ENCODE assay signal across 20 cellular contexts in the genomic region with DNA sequence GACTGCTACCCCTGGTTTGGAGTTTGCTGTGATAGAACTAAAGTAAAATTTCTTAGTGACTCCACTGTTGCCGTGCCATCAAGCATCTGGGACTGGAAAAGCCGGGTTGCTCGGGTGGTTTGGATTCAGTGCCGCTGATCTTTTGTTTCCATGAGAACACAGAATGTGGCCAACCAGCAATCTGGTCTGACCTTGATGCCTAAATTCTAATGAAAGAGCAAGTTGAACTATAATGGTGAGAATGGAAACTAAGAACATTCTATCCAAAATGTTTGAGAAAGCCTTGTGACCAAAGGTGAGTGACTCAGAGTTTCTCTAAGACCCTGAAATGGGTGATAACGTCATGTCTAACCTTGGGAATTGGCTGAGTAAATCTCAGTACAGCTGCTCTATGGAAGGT. TPM values are rescaled to one million over a fixed set of nuclear protein-coding genes. Genes with fewer than 3 reads are reported as not detected.
DNase-seq lines count a peak whose midpoint lies in the region; ATAC-seq and TF ChIP-seq lines count a peak whose summit lies in the region.
"Had no signal": no experiment of that assay in that cellular context is flagged by ENCODE, and none has a peak within 500 bp of the region (broad histone marks: within the 10 kb centered on the region; RNA-seq: fewer than 3 reads in every experiment).

No MANE protein-coding gene starts in this region.

- H3K4me2 ChIP-seq in SU-DHL-6 (ENCODE audit: low read depth, low read length, poor library complexity, severe bottlenecking): peak overlapping the region; percentile 32
- H3K4me2 ChIP-seq in trophoblast cell (ENCODE audit: low read length): no peak overlapping the region
- H3K4me2 ChIP-seq: KMS-11, PC-9 had no signal

- H2BK120ac ChIP-seq in trophoblast cell (ENCODE audit: insufficient read depth, low read length, poor library complexity): no peak overlapping the region

- H2AK5ac ChIP-seq in trophoblast cell (ENCODE audit: low read length): no peak overlapping the region

- H2BK5ac ChIP-seq in trophoblast cell (ENCODE audit: low read depth, low read length, poor library complexity): no peak overlapping the region

- no peak overlapping the region for H3K18ac ChIP-seq in trophoblast cell (ENCODE audit: low read length)

- peak; percentile 39 for DNase-seq in activated CD8-positive, alpha-beta memory T cell treated with anti-CD3 and anti-CD28 coated beads, Interleukin-2, amount 50 U/mL, for 48 hours
- no peak for DNase-seq in activated CD8-positive, alpha-beta memory T cell treated with anti-CD3 and anti-CD28 coated beads, Interleukin-2, amount 10 ng/mL, durations not matched to agents 7 days and 5 days
- DNase-seq in choroid plexus epithelial cell (ENCODE audit: low read depth): peak; percentile 61
- peak; percentile 41 to 77 for DNase-seq in trophoblast cell
- DNase-seq in foreskin fibroblast: no peak
- DNase-seq in GF-D8 (lab: John Stamatoyannopoulos, UW): no peak
- DNase-seq: 8988T; CD8-positive, alpha-beta T cell; DMS79; H7; NCI-H1092; NCI-H146; NCI-H2081 treated with DMSO at 0.1 percent for 48 hours; NCI-H510A treated with DMSO at 0.1 percent for 48 hours; NCI-H82; PC-9 had no signal

- no peak overlapping the region for H3K4me3 Mint-ChIP-seq in activated CD8-positive, alpha-beta memory T cell treated with anti-CD3 and anti-CD28 coated beads, Interleukin-2, amount 10 ng/mL, durations not matched to agents 7 days and 5 days
- H3K4me3 Mint-ChIP-seq: CD8-positive, alpha-beta T cell had no signal

- no peaks in the 10 kb centered on the region for H3K79me1 ChIP-seq in trophoblast cell (ENCODE audit: low read length)

- peaks cover 13% of the 10 kb centered on the region for H3K27me3 Mint-ChIP-seq in activated CD8-positive, alpha-beta memory T cell treated with anti-CD3 and anti-CD28 coated beads, Interleukin-2, amount 10 ng/mL, durations not matched to agents 7 days and 5 days

- H3K4me1 Mint-ChIP-seq in activated CD8-positive, alpha-beta memory T cell treated with anti-CD3 and anti-CD28 coated beads, Interleukin-2, amount 10 ng/mL, durations not matched to agents 7 days and 5 days: peaks cover 42% of the 10 kb centered on the region

- no CpG with 5 or more reads among the region's 5 CpGs for WGBS in trophoblast cell (ENCODE audit: extremely low coverage, insufficient coverage, insufficient read length)

- no peak overlapping the region for H3K23ac ChIP-seq in trophoblast cell (ENCODE audit: low read length)

- no peaks in the 10 kb centered on the region for H3K79me2 ChIP-seq in SU-DHL-6 (ENCODE audit: insufficient read depth, low read length)
- H3K79me2 ChIP-seq in trophoblast cell (ENCODE audit: control insufficient read depth, insufficient read depth, low read length, poor library complexity): no peaks in the 10 kb centered on the region

- H2AFZ ChIP-seq in SU-DHL-6 (ENCODE audit: low read depth, low read length, severe bottlenecking) (no peak overlapping the region), trophoblast cell (ENCODE audit: insufficient read depth, low read length, poor library complexity) (no peak overlapping the region)
- H2AFZ ChIP-seq: PC-9 had no signal

- no peak overlapping the region for H3K4ac ChIP-seq in trophoblast cell (ENCODE audit: low read depth, low read length)

- H2BK12ac ChIP-seq in trophoblast cell (ENCODE audit: low read length): no peak overlapping the region

- CTCF ChIA-PET in activated CD8-positive, alpha-beta memory T cell treated with anti-CD3 and anti-CD28 coated beads, Interleukin-2, amount 10 ng/mL, durations not matched to agents 7 days and 5 days (lab: Charles Lee): interaction anchor here (1.4 kb wide), 1 partner anchor 11 kb away, joined by 5 read pairs; no protein-coding TSS in a partner anchor

- H3K27ac ChIP-seq in SU-DHL-6 (ENCODE audit: low read depth, low read length) (peak overlapping the region; percentile 75), trophoblast cell (ENCODE audit: low read depth, low read length) (no peak overlapping the region)
- H3K27ac ChIP-seq: KMS-11, PC-9 had no signal

- H4K20me1 ChIP-seq in SU-DHL-6 (ENCODE audit: low read depth, low read length): no peaks in the 10 kb centered on the region

- H3K36me3 Mint-ChIP-seq in activated CD8-positive, alpha-beta memory T cell treated with anti-CD3 and anti-CD28 coated beads, Interleukin-2, amount 10 ng/mL, durations not matched to agents 7 days and 5 days: no peaks in the 10 kb centered on the region
- H3K36me3 Mint-ChIP-seq: CD8-positive, alpha-beta T cell had no signal

- H3F3A ChIP-seq in SU-DHL-6 (ENCODE audit: insufficient read depth): peaks cover 27% of the 10 kb centered on the region

- H3K14ac ChIP-seq in trophoblast cell (ENCODE audit: low read length): no peak overlapping the region

- H4K8ac ChIP-seq in trophoblast cell (ENCODE audit: low read depth, low read length): no peak overlapping the region

- no peak for ATAC-seq in activated CD8-positive, alpha-beta memory T cell treated with anti-CD3 and anti-CD28 coated beads, Interleukin-2, amount 10 ng/mL, durations not matched to agents 7 days and 5 days
- no peak for ATAC-seq in activated CD4-positive, CD25-positive, alpha-beta regulatory T cell treated with anti-CD3 and anti-CD28 coated beads, Interleukin-2, amount 50 U/mL, for 24 hours
- ATAC-seq: CD8-positive, alpha-beta T cell had no signal

- no peak overlapping the region for H3K27ac Mint-ChIP-seq in activated CD8-positive, alpha-beta memory T cell treated with anti-CD3 and anti-CD28 coated beads, Interleukin-2, amount 10 ng/mL, durations not matched to agents 7 days and 5 days
- H3K27ac Mint-ChIP-seq: CD8-positive, alpha-beta T cell had no signal

- no peaks in the 10 kb centered on the region for H3K4me1 ChIP-seq in trophoblast cell (ENCODE audit: control insufficient read depth in 1 of 2, insufficient read depth in 2 of 2, low read length in 2 of 2)

- no peak overlapping the region for H3K4me3 ChIP-seq in SU-DHL-6 (ENCODE audit: insufficient read depth, low read length, poor library complexity, severe bottlenecking)
- no peak overlapping the region for H3K4me3 ChIP-seq in choroid plexus epithelial cell (ENCODE audit: low read depth, low read length)
- no peak overlapping the region for H3K4me3 ChIP-seq in trophoblast cell (ENCODE audit: low read depth, low read length)
- no peak overlapping the region for H3K4me3 ChIP-seq in foreskin fibroblast (ENCODE audit: low read depth in 1 of 2, low read length in 2 of 2)
- H3K4me3 ChIP-seq: PC-9 had no signal

- H3K9me3 Mint-ChIP-seq in activated CD8-positive, alpha-beta memory T cell treated with anti-CD3 and anti-CD28 coated beads, Interleukin-2, amount 10 ng/mL, durations not matched to agents 7 days and 5 days (ENCODE audit: low read depth): no peaks in the 10 kb centered on the region
- H3K9me3 Mint-ChIP-seq: CD8-positive, alpha-beta T cell had no signal

- H3K9me2 ChIP-seq in SU-DHL-6 (replicated peaks; ENCODE audit: insufficient read depth, low read length): no peaks in the 10 kb centered on the region

- H3K36me3 ChIP-seq in SU-DHL-6 (ENCODE audit: low read length) (no peaks in the 10 kb centered on the region), trophoblast cell (ENCODE audit: control insufficient read depth in 1 of 2, insufficient read depth in 2 of 2, low read length in 2 of 2) (no peaks in the 10 kb centered on the region)

- no peak overlapping the region for H4K91ac ChIP-seq in trophoblast cell (ENCODE audit: low read depth, low read length)

- no peaks in the 10 kb centered on the region for H3K27me3 ChIP-seq in SU-DHL-6 (ENCODE audit: low read length)
- H3K27me3 ChIP-seq in trophoblast cell (ENCODE audit: insufficient read depth, low read length): no peaks in the 10 kb centered on the region

- TF ChIP-seq CTCF in SU-DHL-6 (IDR thresholded peaks at IDR 0.05; ENCODE audit: insufficient read depth, low read length, poor library complexity, severe bottlenecking) (no peak), choroid plexus epithelial cell (conservative IDR thresholded peaks at IDR 0.05; ENCODE audit: low read depth, low read length) (no peak), foreskin fibroblast (IDR thresholded peaks at IDR 0.05; ENCODE audit: low read depth, low read length) (no peak)

- H3K9ac ChIP-seq in SU-DHL-6 (ENCODE audit: low read length): no peak overlapping the region
- no peak overlapping the region for H3K9ac ChIP-seq in trophoblast cell (ENCODE audit: low read length)
- H3K9ac ChIP-seq: KMS-11 had no signal

- no peak overlapping the region for H4K12ac ChIP-seq in trophoblast cell (ENCODE audit: low read depth, low read length)

- H3K9me3 ChIP-seq in SU-DHL-6 (ENCODE audit: insufficient read depth, low read length) (no peaks in the 10 kb centered on the region), trophoblast cell (ENCODE audit: insufficient read depth, low read depth, low read length) (no peaks in the 10 kb centered on the region)

RNA-seq across cellular contexts. Expression of gene PI16, which starts 9.9 kb away (rescaled TPM):
- total RNA-seq in activated CD8-positive, alpha-beta memory T cell treated with anti-CD3 and anti-CD28 coated beads, Interleukin-2, amount 10 ng/mL, durations not matched to agents 7 days and 5 days: 1 to 10 TPM in 1 of 2 experiments, under 1 TPM in 1; 0.37 to 2.0 TPM
- not detected in 2 replicates for polyA plus RNA-seq in trophoblast cell (2013)
- total RNA-seq: H7, MCF 10A had no signal

RNA-seq across cellular contexts. Expression of gene MTCH1, which starts 41.3 kb away (rescaled TPM):
- 100 to 1,000 TPM; 125 to 167 TPM for total RNA-seq in activated CD8-positive, alpha-beta memory T cell treated with anti-CD3 and anti-CD28 coated beads, Interleukin-2, amount 10 ng/mL, durations not matched to agents 7 days and 5 days
- polyA plus RNA-seq in trophoblast cell (2013): 96.9 and 97.4 TPM in 2 replicates

RNA-seq across cellular contexts. Expression of gene C6orf89, which starts 58.9 kb away (rescaled TPM):
- 10 to 100 TPM; 46.4 to 47.7 TPM for total RNA-seq in activated CD8-positive, alpha-beta memory T cell treated with anti-CD3 and anti-CD28 coated beads, Interleukin-2, amount 10 ng/mL, durations not matched to agents 7 days and 5 days
- polyA plus RNA-seq in trophoblast cell (2013): 17.7 and 18.1 TPM in 2 replicates

Comparison
In these comparisons a context has a peak if more than half of its experiments do, and no peak if none do; other contexts are left out.
1. DNase-seq: peak in activated CD8-positive, alpha-beta memory T cell treated with anti-CD3 and anti-CD28 coated beads, Interleukin-2, amount 50 U/mL, for 48 hours (single experiment), choroid plexus epithelial cell (single experiment) and trophoblast cell (2 of 2); none in activated CD8-positive, alpha-beta memory T cell treated with anti-CD3 and anti-CD28 coated beads, Interleukin-2, amount 10 ng/mL, durations not matched to agents 7 days and 5 days (single experiment), foreskin fibroblast (0 of 2) and GF-D8 (single experiment).